ENCODE assay signal across 18 cellular contexts in genomic region chr9:136441191-136441680, GRCh38. TPM values are rescaled to one million over a fixed set of nuclear protein-coding genes. Genes with fewer than 3 reads are reported as not detected.
DNase-seq lines count a peak whose midpoint lies in the region; ATAC-seq, FAIRE-seq and TF ChIP-seq lines count a peak whose summit lies in the region.
"Had no signal": no experiment of that assay in that cellular context is flagged by ENCODE, and none has a peak within 500 bp of the region (broad histone marks: within the 10 kb centered on the region; RNA-seq: fewer than 3 reads in every experiment).

No MANE protein-coding gene starts in this region.

- no peaks in the 10 kb centered on the region for H3K27me3 ChIP-seq in BLaER1 treated with 17β-estradiol and CSF1 and Interleukin-3, amounts not matched to agents 10 nM and 100 nM
- no peaks in the 10 kb centered on the region for H3K27me3 ChIP-seq in astrocyte (ENCODE audit: insufficient read depth, low read length)
- H3K27me3 ChIP-seq in SJCRH30: no peaks in the 10 kb centered on the region
- H3K27me3 ChIP-seq: Peyer's patch had no signal

- peak overlapping the region in 3 of 10 experiments; percentile 1 to 10 (median 6); a peak in 2 of 20 replicates for H3K4me3 ChIP-seq in BLaER1 treated with 17β-estradiol and CSF1 and Interleukin-3, amounts not matched to agents 10 nM and 100 nM
- H3K4me3 ChIP-seq in astrocyte (ENCODE audit: insufficient read depth, low read depth, low read length) (no peak overlapping the region), SJCRH30 (no peak overlapping the region)
- H3K4me3 ChIP-seq: Peyer's patch, skin epidermis had no signal

- H2AFZ ChIP-seq in astrocyte (ENCODE audit: low read depth, low read length): no peak overlapping the region

- H3K4me3 Mint-ChIP-seq in astrocyte (ENCODE audit: unreplicated experiment): peak overlapping the region; percentile 76
- H3K4me3 Mint-ChIP-seq in memory B cell: peak overlapping the region; percentile 5

- peak overlapping the region in 9 of 11 experiments; percentile 44 to 95 (median 53); a peak in 16 of 22 replicates for H3K9ac ChIP-seq in BLaER1 treated with 17β-estradiol and CSF1 and Interleukin-3, amounts not matched to agents 10 nM and 100 nM
- H3K9ac ChIP-seq in astrocyte (ENCODE audit: low read length): peak overlapping the region; percentile 53

- peaks cover 5% of the 10 kb centered on the region for H3K36me3 Mint-ChIP-seq in astrocyte (ENCODE audit: low read depth, unreplicated experiment)
- peaks cover 9% of the 10 kb centered on the region for H3K36me3 Mint-ChIP-seq in memory B cell

- ATAC-seq in memory B cell (ENCODE audit: low read depth): no peak
- no peak for ATAC-seq in GM19397 (IDR thresholded peaks at IDR 0.05; ENCODE audit: unreplicated experiment)
- ATAC-seq: activated CD8-positive, alpha-beta T cell treated with anti-CD3 and anti-CD28 coated beads for 36 hours; activated T-helper 17 cell treated with anti-CD3 and anti-CD28 coated beads, Interleukin-2, amount 50 U/mL, for 72 hours; HCT116; left cardiac atrium had no signal

- DNase-seq in ELR (ENCODE audit: low read depth) (peak; percentile 72), astrocyte (ENCODE audit: low read depth) (peak; percentile 75), memory B cell (ENCODE audit: low spot score in 2 of 2) (no peak), SJCRH30 (no peak)
- DNase-seq in stimulated activated CD4-positive, alpha-beta T cell treated with anti-CD3 and anti-CD28 coated beads, Interleukin-2, amount 100 ng/mL, for 48 hours: no peak
- DNase-seq: activated CD8-positive, alpha-beta T cell treated with anti-CD3 and anti-CD28 coated beads for 36 hours; amniotic stem cell; DMS79; left cardiac atrium; NCI-H146; NCI-H82; Peyer's patch; SW 1271 had no signal

- peak overlapping the region; percentile 87 to 100 (median 98) for H3K4me2 ChIP-seq in BLaER1 treated with 17β-estradiol and CSF1 and Interleukin-3, amounts not matched to agents 10 nM and 100 nM
- peak overlapping the region; percentile 78 for H3K4me2 ChIP-seq in astrocyte (ENCODE audit: low read length)

- peaks cover 40% of the 10 kb centered on the region for H3K79me2 ChIP-seq in astrocyte (ENCODE audit: insufficient read depth, low read length)

- H3K27ac Mint-ChIP-seq in astrocyte (ENCODE audit: unreplicated experiment) (no peak overlapping the region), memory B cell (no peak overlapping the region)
- H3K27ac Mint-ChIP-seq: activated CD8-positive, alpha-beta T cell treated with anti-CD3 and anti-CD28 coated beads for 36 hours; activated T-helper 17 cell treated with anti-CD3 and anti-CD28 coated beads, Interleukin-2, amount 50 U/mL, for 72 hours had no signal

- FAIRE-seq in astrocyte (lab: Jason Lieb, UNC): no peak

- H3K27me3 Mint-ChIP-seq in astrocyte (ENCODE audit: low read depth, unreplicated experiment): no peaks in the 10 kb centered on the region
- no peaks in the 10 kb centered on the region for H3K27me3 Mint-ChIP-seq in memory B cell
- H3K27me3 Mint-ChIP-seq: activated CD8-positive, alpha-beta T cell treated with anti-CD3 and anti-CD28 coated beads for 36 hours; activated T-helper 17 cell treated with anti-CD3 and anti-CD28 coated beads, Interleukin-2, amount 50 U/mL, for 72 hours had no signal

- peaks cover 41 to 69% (median 55%) of the 10 kb centered on the region in 11 experiments for H3K36me3 ChIP-seq in BLaER1 treated with 17β-estradiol and CSF1 and Interleukin-3, amounts not matched to agents 10 nM and 100 nM
- peaks cover 32% of the 10 kb centered on the region for H3K36me3 ChIP-seq in astrocyte (ENCODE audit: insufficient read depth, low read length)
- peaks cover 30% of the 10 kb centered on the region for H3K36me3 ChIP-seq in SJCRH30

- H3K9me3 Mint-ChIP-seq in astrocyte (ENCODE audit: unreplicated experiment): no peaks in the 10 kb centered on the region
- no peaks in the 10 kb centered on the region for H3K9me3 Mint-ChIP-seq in memory B cell
- H3K9me3 Mint-ChIP-seq: activated CD8-positive, alpha-beta T cell treated with anti-CD3 and anti-CD28 coated beads for 36 hours; activated T-helper 17 cell treated with anti-CD3 and anti-CD28 coated beads, Interleukin-2, amount 50 U/mL, for 72 hours had no signal

- TF ChIP-seq CTCF in astrocyte (IDR thresholded peaks at IDR 0.05; ENCODE audit: insufficient read depth, low read depth, low read length): no peak

- H3K4me1 Mint-ChIP-seq in astrocyte (ENCODE audit: low read depth, unreplicated experiment) (peaks cover 24% of the 10 kb centered on the region), memory B cell (peaks cover 18% of the 10 kb centered on the region)

- no peaks in the 10 kb centered on the region for H3K9me3 ChIP-seq in BLaER1 treated with 17β-estradiol and CSF1 and Interleukin-3, amounts not matched to agents 10 nM and 100 nM (replicated peaks in 1 of 11)
- H3K9me3 ChIP-seq in astrocyte (ENCODE audit: insufficient read depth, low read depth, low read length): no peaks in the 10 kb centered on the region
- no peaks in the 10 kb centered on the region for H3K9me3 ChIP-seq in SJCRH30 (replicated peaks)
- H3K9me3 ChIP-seq: Peyer's patch had no signal

- H4K20me1 ChIP-seq in BLaER1 treated with 17β-estradiol and CSF1 and Interleukin-3, amounts not matched to agents 10 nM and 100 nM: peaks cover 63 to 97% (median 92%) of the 10 kb centered on the region in 11 experiments
- peaks cover 78% of the 10 kb centered on the region for H4K20me1 ChIP-seq in astrocyte (ENCODE audit: insufficient read depth, low read length)

- peak overlapping the region in 9 of 11 experiments; percentile 26 to 83 (median 61); a peak in 16 of 22 replicates for H3K27ac ChIP-seq in BLaER1 treated with 17β-estradiol and CSF1 and Interleukin-3, amounts not matched to agents 10 nM and 100 nM
- peak overlapping the region; percentile 69 for H3K27ac ChIP-seq in astrocyte (ENCODE audit: low read depth, low read length)
- no peak overlapping the region for H3K27ac ChIP-seq in SJCRH30
- H3K27ac ChIP-seq: Peyer's patch, skin epidermis had no signal

- peaks cover 56 to 82% (median 77%) of the 10 kb centered on the region in 10 experiments for H3K4me1 ChIP-seq in BLaER1 treated with 17β-estradiol and CSF1 and Interleukin-3, amounts not matched to agents 10 nM and 100 nM
- H3K4me1 ChIP-seq in astrocyte (ENCODE audit: insufficient read depth, low read length) (peaks cover 38% of the 10 kb centered on the region), SJCRH30 (peaks cover 22% of the 10 kb centered on the region)

RNA-seq across cellular contexts. Expression of gene INPP5E, which starts 1.6 kb away (rescaled TPM):
- 12.6 and 13.2 TPM in 2 replicates for total RNA-seq in astrocyte
- 14.3 and 18.3 TPM in 2 replicates for total RNA-seq in SJCRH30 (2014; rRNA removed; shearing (Covaris generic))

RNA-seq across cellular contexts. Expression of gene PMPCA, which starts 30.8 kb away (rescaled TPM):
- total RNA-seq in astrocyte: 91.6 and 94.4 TPM in 2 replicates
- 82.0 and 87.1 TPM in 2 replicates for total RNA-seq in SJCRH30 (2014; rRNA removed; shearing (Covaris generic))

RNA-seq across cellular contexts. Expression of gene ENTR1, which starts 30.8 kb away (rescaled TPM):
- 71.5 and 71.7 TPM in 2 replicates for total RNA-seq in astrocyte
- 56.5 and 72.0 TPM in 2 replicates for total RNA-seq in SJCRH30 (2014; rRNA removed; shearing (Covaris generic))

RNA-seq across cellular contexts. Expression of gene SNAPC4, which starts 41.3 kb away (rescaled TPM):
- total RNA-seq in astrocyte: 13.8 and 18.6 TPM in 2 replicates
- total RNA-seq in SJCRH30 (2014; rRNA removed; shearing (Covaris generic)): 7.5 and 8.9 TPM in 2 replicates

RNA-seq across cellular contexts. Expression of gene SEC16A, which starts 41.6 kb away (rescaled TPM):
- total RNA-seq in astrocyte: 94.5 and 103 TPM in 2 replicates
- total RNA-seq in SJCRH30 (2014; rRNA removed; shearing (Covaris generic)): 44.5 and 47.7 TPM in 2 replicates

Comparison
In these comparisons a context has a peak if more than half of its experiments do, and no peak if none do; other contexts are left out.
1. DNase-seq: peak in ELR (single experiment) and astrocyte (single experiment); none in memory B cell (0 of 2), SJCRH30 (0 of 2) and stimulated activated CD4-positive, alpha-beta T cell treated with anti-CD3 and anti-CD28 coated beads, Interleukin-2, amount 100 ng/mL, for 48 hours (0 of 2).